Comparison of ENCODE assay signal across 14 cellular contexts in genomic region chr22:42307806-42308563, GRCh38. TPM values are rescaled to one million over a fixed set of nuclear protein-coding genes. Genes with fewer than 3 reads are reported as not detected.
DNase-seq lines count a peak whose midpoint lies in the region; ATAC-seq and TF ChIP-seq lines count a peak whose summit lies in the region.
"Had no signal": no experiment of that assay in that cellular context is flagged by ENCODE, and none has a peak within 500 bp of the region (broad histone marks: within the 10 kb centered on the region; RNA-seq: fewer than 3 reads in every experiment).

No MANE protein-coding gene starts in this region.

- no peaks in the 10 kb centered on the region for H3K27me3 ChIP-seq in CD4-positive, CD25-positive, alpha-beta regulatory T cell (ENCODE audit: control insufficient read depth, insufficient read depth, low read length)
- H3K27me3 ChIP-seq in Karpas-422 (ENCODE audit: low read length) (no peaks in the 10 kb centered on the region), WERI-Rb-1 (ENCODE audit: insufficient read depth, low read depth, severe bottlenecking) (no peaks in the 10 kb centered on the region), body of pancreas (no peaks in the 10 kb centered on the region)
- no peaks in the 10 kb centered on the region for H3K27me3 ChIP-seq in naive thymus-derived CD4-positive, alpha-beta T cell (ENCODE audit: control insufficient read depth in 2 of 2, insufficient read depth in 2 of 2, low read length in 2 of 2)

- H3K27ac Mint-ChIP-seq in CD4-positive, CD25-positive, alpha-beta regulatory T cell = peak overlapping the region; percentile 7 to 55 (median 16)
- peak overlapping the region in 6 of 9 donors; percentile 19 to 87 (median 66) for H3K27ac Mint-ChIP-seq in naive thymus-derived CD4-positive, alpha-beta T cell
- H3K27ac Mint-ChIP-seq: IgD-negative memory B cell had no signal

- H3K9me3 Mint-ChIP-seq in CD4-positive, CD25-positive, alpha-beta regulatory T cell = no peaks in the 10 kb centered on the region
- no peaks in the 10 kb centered on the region for H3K9me3 Mint-ChIP-seq in naive thymus-derived CD4-positive, alpha-beta T cell
- H3K9me3 Mint-ChIP-seq: IgD-negative memory B cell had no signal

- peak overlapping the region in 1 of 4 donors; percentile 45 for H3K4me3 Mint-ChIP-seq in CD4-positive, CD25-positive, alpha-beta regulatory T cell
- H3K4me3 Mint-ChIP-seq in naive thymus-derived CD4-positive, alpha-beta T cell = peak overlapping the region in 5 of 10 donors; percentile 21 to 69 (median 56)
- H3K4me3 Mint-ChIP-seq: IgD-negative memory B cell had no signal

- no peak for DNase-seq in CD4-positive, CD25-positive, alpha-beta regulatory T cell
- DNase-seq in Karpas-422 = no peak
- DNase-seq in WERI-Rb-1 = peak; percentile 88
- no peak for DNase-seq in naive thymus-derived CD4-positive, alpha-beta T cell
- DNase-seq in kidney tubule cell (ENCODE audit: low spot score) = no peak
- no peak for DNase-seq in body of pancreas
- DNase-seq: AML-193, HCEC 1CT, NCI-H146, NCI-H2227 treated with DMSO at 0.1 percent for 48 hours, NCI-H748 treated with DMSO at 0.1 percent for 48 hours, SHP77 had no signal

- H3K9me2 ChIP-seq in Karpas-422 (replicated peaks; ENCODE audit: insufficient read depth, low read length) = no peaks in the 10 kb centered on the region

- peak overlapping the region; percentile 2 for H3K4me2 ChIP-seq in Karpas-422 (ENCODE audit: low read depth, low read length, poor library complexity, severe bottlenecking)

- no peaks in the 10 kb centered on the region for H3K79me2 ChIP-seq in Karpas-422 (ENCODE audit: low read length)

- 0 out of 2 replicates have a peak overlapping the region, but pooled peaks have one; percentile 31 for H3K9ac ChIP-seq in Karpas-422 (ENCODE audit: low read length)

- no peak overlapping the region for H2AFZ ChIP-seq in Karpas-422 (ENCODE audit: low read length)

- peaks cover 0 to 56% (median 11%) of the 10 kb centered on the region in 4 donors for H3K4me1 Mint-ChIP-seq in CD4-positive, CD25-positive, alpha-beta regulatory T cell
- H3K4me1 Mint-ChIP-seq in naive thymus-derived CD4-positive, alpha-beta T cell = peaks cover 27 to 74% (median 61%) of the 10 kb centered on the region in 7 donors
- H3K4me1 Mint-ChIP-seq: IgD-negative memory B cell had no signal

- H3K9me3 ChIP-seq in CD4-positive, CD25-positive, alpha-beta regulatory T cell (ENCODE audit: control insufficient read depth in 2 of 2, low read length in 2 of 2) = no peaks in the 10 kb centered on the region
- H3K9me3 ChIP-seq in Karpas-422 (ENCODE audit: low read length) (no peaks in the 10 kb centered on the region), WERI-Rb-1 (ENCODE audit: severe bottlenecking) (no peaks in the 10 kb centered on the region), body of pancreas (no peaks in the 10 kb centered on the region)
- no peaks in the 10 kb centered on the region for H3K9me3 ChIP-seq in naive thymus-derived CD4-positive, alpha-beta T cell (ENCODE audit: control insufficient read depth in 2 of 3, low read length in 3 of 3)

- no peaks in the 10 kb centered on the region for H4K20me1 ChIP-seq in Karpas-422 (ENCODE audit: insufficient read depth, low read depth, low read length)

- CTCF ChIA-PET in naive thymus-derived CD4-positive, alpha-beta T cell (lab: Charles Lee) = interaction anchor here (0.7 to 1.2 kb wide), 2 partner anchors 11 to 29 kb away, joined by 3 to 4 read pairs; no protein-coding TSS in a partner anchor

- peaks cover 30% of the 10 kb centered on the region for H3K4me1 ChIP-seq in CD4-positive, CD25-positive, alpha-beta regulatory T cell (ENCODE audit: control insufficient read depth, insufficient read depth, low read length, poor library complexity, severe bottlenecking)
- H3K4me1 ChIP-seq in Karpas-422 (ENCODE audit: low read length) = peaks cover 42% of the 10 kb centered on the region
- peaks cover 0 to 60% of the 10 kb centered on the region in 2 donors for H3K4me1 ChIP-seq in naive thymus-derived CD4-positive, alpha-beta T cell (ENCODE audit: control insufficient read depth in 2 of 2, insufficient read depth in 2 of 2, low read length in 2 of 2)
- no peaks in the 10 kb centered on the region for H3K4me1 ChIP-seq in body of pancreas

- H3K27me3 Mint-ChIP-seq in CD4-positive, CD25-positive, alpha-beta regulatory T cell = no peaks in the 10 kb centered on the region
- peaks cover 0 to 21% (median 0%) of the 10 kb centered on the region in 5 donors for H3K27me3 Mint-ChIP-seq in naive thymus-derived CD4-positive, alpha-beta T cell

- WGBS in body of pancreas, 2 donors = 85 to 89% methylated on average over 18 of the region's 18 CpGs

- no peak for ATAC-seq in CD4-positive, CD25-positive, alpha-beta regulatory T cell (ENCODE audit: low read depth in 2 of 2)
- no peak for ATAC-seq in naive thymus-derived CD4-positive, alpha-beta T cell
- no peak for ATAC-seq in body of pancreas
- ATAC-seq in GM18858 (IDR thresholded peaks at IDR 0.05; ENCODE audit: unreplicated experiment) = no peak

- H3K36me3 ChIP-seq in CD4-positive, CD25-positive, alpha-beta regulatory T cell (ENCODE audit: control insufficient read depth, insufficient read depth, low read length) = no peaks in the 10 kb centered on the region
- H3K36me3 ChIP-seq in Karpas-422 (ENCODE audit: insufficient read depth, low read length) (no peaks in the 10 kb centered on the region), WERI-Rb-1 (no peaks in the 10 kb centered on the region; the same call in 1 of the 2 replicates), body of pancreas (replicated peaks in 1 of 2; ENCODE audit: insufficient read depth in 1 of 2, low read depth in 2 of 2) (no peaks in the 10 kb centered on the region)
- no peaks in the 10 kb centered on the region for H3K36me3 ChIP-seq in naive thymus-derived CD4-positive, alpha-beta T cell (ENCODE audit: control insufficient read depth in 2 of 3, insufficient read depth in 3 of 3, low read length in 3 of 3)

- H3K36me3 Mint-ChIP-seq in CD4-positive, CD25-positive, alpha-beta regulatory T cell = no peaks in the 10 kb centered on the region
- H3K36me3 Mint-ChIP-seq in naive thymus-derived CD4-positive, alpha-beta T cell = no peaks in the 10 kb centered on the region

- TF ChIP-seq CTCF in WERI-Rb-1 (IDR thresholded peaks at IDR 0.05; ENCODE audit: low read depth, low read length) (0 out of 2 replicates have a peak, but pooled peaks have one; percentile 22), body of pancreas (IDR thresholded peaks at IDR 0.05) (no peak)

- no peak for TF ChIP-seq POLR2A in body of pancreas (IDR thresholded peaks at IDR 0.05)

- intact Hi-C loops in naive thymus-derived CD4-positive, alpha-beta T cell (cut with micrococcal nuclease) = no loop called here
- intact Hi-C loops in body of pancreas (cut with DNase I) = no loop called here

- no peak overlapping the region for H3K27ac ChIP-seq in CD4-positive, CD25-positive, alpha-beta regulatory T cell (ENCODE audit: insufficient read depth, low read length, poor library complexity, severe bottlenecking)
- H3K27ac ChIP-seq in Karpas-422 (ENCODE audit: low read length) = no peak overlapping the region
- H3K27ac ChIP-seq in WERI-Rb-1 = peak overlapping the region; percentile 64
- H3K27ac ChIP-seq in naive thymus-derived CD4-positive, alpha-beta T cell (ENCODE audit: low read depth, low read length) = no peak overlapping the region
- no peak overlapping the region for H3K27ac ChIP-seq in body of pancreas

- POLR2A ChIA-PET in naive thymus-derived CD4-positive, alpha-beta T cell (lab: Charles Lee) = interaction anchor here (1.0 to 1.1 kb wide), 2 partner anchors 11 to 228 kb away, joined by 3 to 5 read pairs; partner anchors contain the start of gene SMDT1

- H3K4me3 ChIP-seq in CD4-positive, CD25-positive, alpha-beta regulatory T cell (ENCODE audit: low read depth, low read length) = no peak overlapping the region
- H3K4me3 ChIP-seq in Karpas-422 (ENCODE audit: low read length) (no peak overlapping the region), WERI-Rb-1 (ENCODE audit: low read depth, low read length) (no peak overlapping the region), body of pancreas (no peak overlapping the region)
- no peak overlapping the region for H3K4me3 ChIP-seq in naive thymus-derived CD4-positive, alpha-beta T cell (ENCODE audit: low read length)

RNA-seq across cellular contexts. Expression of gene TCF20, which starts 37.5 kb away (rescaled TPM):
- total RNA-seq in CD4-positive, CD25-positive, alpha-beta regulatory T cell = 101 TPM
- 1 to 10 TPM; 1.4 to 2.1 (median 1.9) TPM for polyA plus RNA-seq in CD4-positive, CD25-positive, alpha-beta regulatory T cell
- 38.1 and 60.1 TPM in 2 replicates for total RNA-seq in Karpas-422 (2014; rRNA removed; shearing (Covaris generic); ENCODE audit: low replicate concordance)
- total RNA-seq in naive thymus-derived CD4-positive, alpha-beta T cell = 10 to 100 TPM; 63.6 to 97.2 (median 78.1) TPM
- 1 to 10 TPM; 3.3 to 3.8 TPM for polyA plus RNA-seq in naive thymus-derived CD4-positive, alpha-beta T cell
- total RNA-seq in body of pancreas = 10 to 100 TPM; 17.8 to 19.7 TPM
